In the genomic region with DNA sequence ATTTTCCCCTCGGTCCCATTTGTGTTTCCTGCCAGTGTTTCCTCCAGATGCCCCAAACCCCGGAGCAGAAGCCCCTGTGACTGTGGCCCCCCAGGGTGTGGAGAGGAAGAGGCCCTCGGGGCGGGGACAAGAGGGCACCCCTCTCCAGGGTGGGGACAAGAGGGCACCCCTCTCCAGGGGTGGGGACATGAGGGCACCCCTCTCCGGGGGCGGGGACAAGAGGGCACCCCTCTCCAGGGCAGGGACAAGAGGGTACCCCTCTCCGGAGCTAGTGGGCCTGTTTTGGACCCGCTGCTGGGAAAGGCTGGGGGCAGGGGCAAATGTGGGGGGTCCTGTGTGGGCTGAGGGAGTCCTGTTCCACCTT, we compare ENCODE assay signal across 23 cellular contexts. TPM values are rescaled to one million over a fixed set of nuclear protein-coding genes. Genes with fewer than 3 reads are reported as not detected.
"Had no signal": no experiment of that assay in that cellular context is flagged by ENCODE, and none has a peak within 500 bp of the region (broad histone marks: within the 10 kb centered on the region; RNA-seq: fewer than 3 reads in every experiment).

No MANE protein-coding gene starts in this region.

- H3K4me3 ChIP-seq: ascending aorta, gastrocnemius medialis, heart left ventricle, suprapubic skin had no signal

- DNase-seq: activated CD4-positive, alpha-beta T cell treated with anti-CD3 and anti-CD28 coated beads, Interleukin-2, amount 50 U/mL, for 1 hour; activated CD8-positive, alpha-beta memory T cell treated with anti-CD3 and anti-CD28 coated beads, Interleukin-2, amount 50 U/mL, for 4 hours; activated effector memory CD4-positive, alpha-beta T cell treated with anti-CD3 and anti-CD28 coated beads, Interleukin-2, amount 50 U/mL, for 16 hours; activated naive CD4-positive, alpha-beta T cell treated with anti-CD3 and anti-CD28 coated beads, Interleukin-2, amount 50 U/mL, for 16 hours; activated T-cell treated with anti-CD3 and anti-CD28 coated beads, Interleukin-2, amount 50 U/mL, for 48 hours; effector CD8-positive, alpha-beta T cell; gastrocnemius medialis; heart left ventricle; mesendoderm; naive thymus-derived CD4-positive, alpha-beta T cell; retina; stimulated activated CD4-positive, alpha-beta T cell treated with anti-CD3 and anti-CD28 coated beads, Interleukin-2, amount 100 ng/mL, for 24 hours had no signal

- H3K36me3 ChIP-seq: ascending aorta, gastrocnemius medialis, heart left ventricle, suprapubic skin had no signal

- H3K4me1 ChIP-seq: ascending aorta, gastrocnemius medialis, heart left ventricle, suprapubic skin had no signal

- H3K4me3 Mint-ChIP-seq: dendritic cell treated with granulocyte-macrophage colony-stimulating factor and Interleukin-4, amounts not matched to agents 40 ng/mL and 50 ng/mL, for 4 days; naive thymus-derived CD4-positive, alpha-beta T cell; stimulated activated naive CD8-positive, alpha-beta T cell treated with anti-CD3 and anti-CD28 coated beads, Interleukin-15, Interleukin-2, amounts not matched to agents 100 ng/mL and 50 ng/mL, for 24 hours; type B pancreatic cell had no signal

- H3K27ac Mint-ChIP-seq: dendritic cell treated with granulocyte-macrophage colony-stimulating factor and Interleukin-4, amounts not matched to agents 40 ng/mL and 50 ng/mL, for 4 days; naive thymus-derived CD4-positive, alpha-beta T cell; stimulated activated naive CD8-positive, alpha-beta T cell treated with anti-CD3 and anti-CD28 coated beads, Interleukin-15, Interleukin-2, amounts not matched to agents 100 ng/mL and 50 ng/mL, for 24 hours; type B pancreatic cell had no signal

- H3K36me3 Mint-ChIP-seq: naive thymus-derived CD4-positive, alpha-beta T cell; type B pancreatic cell had no signal

- ATAC-seq: activated CD4-positive, CD25-positive, alpha-beta regulatory T cell treated with anti-CD3 and anti-CD28 coated beads, Interleukin-2, amount 50 U/mL, for 24 hours; esophagus mucosa; gastrocnemius medialis; naive thymus-derived CD4-positive, alpha-beta T cell had no signal

- H3K27ac ChIP-seq: ascending aorta, gastrocnemius medialis, heart left ventricle, suprapubic skin had no signal

- H3K9me3 ChIP-seq: ascending aorta, gastrocnemius medialis, heart left ventricle, suprapubic skin had no signal

- H3K27me3 ChIP-seq: ascending aorta had no signal

RNA-seq across cellular contexts. Expression of gene MYT1, which starts 13.2 kb away (rescaled TPM):
- total RNA-seq: ascending aorta; bronchial epithelial cell; chondrocyte; esophagus mucosa; gastrocnemius medialis; naive thymus-derived CD4-positive, alpha-beta T cell; posterior vena cava; T-helper 1 cell treated with Interleukin-12 subunit alpha and Interleukin-12 subunit beta and Interleukin-4 antibody, amounts not matched to agents 30 ng/mL and 1 ng/mL, for 36 hours had no signal
- polyA plus RNA-seq: naive thymus-derived CD4-positive, alpha-beta T cell had no signal
